In genomic region chr19:41295506-41295905, GRCh38 we compare ENCODE assay signal across 13 cellular contexts. TPM values are rescaled to one million over a fixed set of nuclear protein-coding genes. Genes with fewer than 3 reads are reported as not detected.
DNase-seq lines count a peak whose midpoint lies in the region; ATAC-seq and TF ChIP-seq lines count a peak whose summit lies in the region.
"Had no signal": no experiment of that assay in that cellular context is flagged by ENCODE, and none has a peak within 500 bp of the region (broad histone marks: within the 10 kb centered on the region; RNA-seq: fewer than 3 reads in every experiment).

No MANE protein-coding gene starts in this region.

- POLR2A ChIA-PET in T-cell (lab: Charles Lee): no interaction called here

- no peak for DNase-seq in activated CD8-positive, alpha-beta memory T cell treated with anti-CD3 and anti-CD28 coated beads, Interleukin-2, amount 10 ng/mL, durations not matched to agents 7 days and 5 days
- DNase-seq in activated CD8-positive, alpha-beta memory T cell treated with anti-CD3 and anti-CD28 coated beads, Interleukin-2, amount 50 U/mL, for 4 hours: no peak
- DNase-seq in T-cell (no peak), foreskin keratinocyte (no peak)
- DNase-seq: hypothalamus; left cardiac atrium; NCI-H226; stimulated activated CD4-positive, alpha-beta T cell treated with anti-CD3 and anti-CD28 coated beads, Interleukin-2, amount 100 ng/mL, for 48 hours had no signal

- no peaks in the 10 kb centered on the region for H3K9me3 Mint-ChIP-seq in activated CD8-positive, alpha-beta memory T cell treated with anti-CD3 and anti-CD28 coated beads, Interleukin-2, amount 10 ng/mL, durations not matched to agents 7 days and 5 days (ENCODE audit: low read depth)
- H3K9me3 Mint-ChIP-seq in T-cell: no peaks in the 10 kb centered on the region
- H3K9me3 Mint-ChIP-seq in stimulated activated memory B cell treated with anti-CD40 and anti-IgM and Interleukin-4, amounts not matched to agents 10 μg/mL and 1 μg/mL and 100 μg/mL, for 72 hours: no peaks in the 10 kb centered on the region
- H3K9me3 Mint-ChIP-seq: dendritic cell treated with granulocyte-macrophage colony-stimulating factor and Interleukin-4, amounts not matched to agents 40 ng/mL and 50 ng/mL, for 4 days had no signal

- H3K27me3 ChIP-seq in foreskin keratinocyte: no peaks in the 10 kb centered on the region

- peak overlapping the region; percentile 82 for H3K27ac Mint-ChIP-seq in activated CD8-positive, alpha-beta memory T cell treated with anti-CD3 and anti-CD28 coated beads, Interleukin-2, amount 10 ng/mL, durations not matched to agents 7 days and 5 days
- peak overlapping the region; percentile 96 to 99 for H3K27ac Mint-ChIP-seq in T-cell
- H3K27ac Mint-ChIP-seq in stimulated activated memory B cell treated with anti-CD40 and anti-IgM and Interleukin-4, amounts not matched to agents 10 μg/mL and 1 μg/mL and 100 μg/mL, for 72 hours: peak overlapping the region; percentile 94

- H3K27me3 Mint-ChIP-seq in activated CD8-positive, alpha-beta memory T cell treated with anti-CD3 and anti-CD28 coated beads, Interleukin-2, amount 10 ng/mL, durations not matched to agents 7 days and 5 days: no peaks in the 10 kb centered on the region
- H3K27me3 Mint-ChIP-seq in T-cell: no peaks in the 10 kb centered on the region
- no peaks in the 10 kb centered on the region for H3K27me3 Mint-ChIP-seq in stimulated activated memory B cell treated with anti-CD40 and anti-IgM and Interleukin-4, amounts not matched to agents 10 μg/mL and 1 μg/mL and 100 μg/mL, for 72 hours
- H3K27me3 Mint-ChIP-seq: dendritic cell treated with granulocyte-macrophage colony-stimulating factor and Interleukin-4, amounts not matched to agents 40 ng/mL and 50 ng/mL, for 4 days had no signal

- CTCF ChIA-PET in activated CD8-positive, alpha-beta memory T cell treated with anti-CD3 and anti-CD28 coated beads, Interleukin-2, amount 10 ng/mL, durations not matched to agents 7 days and 5 days (lab: Charles Lee): interaction anchor here (3.0 kb wide), 1 partner anchor 13 kb away, joined by 14 read pairs; no protein-coding TSS in a partner anchor
- CTCF ChIA-PET in T-cell (lab: Charles Lee): no interaction called here

- no peak for TF ChIP-seq CTCF in foreskin keratinocyte (conservative IDR thresholded peaks at IDR 0.05)

- H3K4me3 Mint-ChIP-seq in activated CD8-positive, alpha-beta memory T cell treated with anti-CD3 and anti-CD28 coated beads, Interleukin-2, amount 10 ng/mL, durations not matched to agents 7 days and 5 days: no peak overlapping the region
- H3K4me3 Mint-ChIP-seq in T-cell: no peak overlapping the region
- no peak overlapping the region for H3K4me3 Mint-ChIP-seq in stimulated activated memory B cell treated with anti-CD40 and anti-IgM and Interleukin-4, amounts not matched to agents 10 μg/mL and 1 μg/mL and 100 μg/mL, for 72 hours
- H3K4me3 Mint-ChIP-seq: dendritic cell treated with granulocyte-macrophage colony-stimulating factor and Interleukin-4, amounts not matched to agents 40 ng/mL and 50 ng/mL, for 4 days had no signal

- H3K4me1 Mint-ChIP-seq in activated CD8-positive, alpha-beta memory T cell treated with anti-CD3 and anti-CD28 coated beads, Interleukin-2, amount 10 ng/mL, durations not matched to agents 7 days and 5 days: peaks cover 69% of the 10 kb centered on the region
- peaks cover 62 to 66% (median 65%) of the 10 kb centered on the region in 3 donors for H3K4me1 Mint-ChIP-seq in T-cell
- peaks cover 43% of the 10 kb centered on the region for H3K4me1 Mint-ChIP-seq in stimulated activated memory B cell treated with anti-CD40 and anti-IgM and Interleukin-4, amounts not matched to agents 10 μg/mL and 1 μg/mL and 100 μg/mL, for 72 hours

- no peaks in the 10 kb centered on the region for H3K4me1 ChIP-seq in foreskin keratinocyte

- peak overlapping the region; percentile 14 for H3K27ac ChIP-seq in foreskin keratinocyte

- H3K36me3 Mint-ChIP-seq in activated CD8-positive, alpha-beta memory T cell treated with anti-CD3 and anti-CD28 coated beads, Interleukin-2, amount 10 ng/mL, durations not matched to agents 7 days and 5 days: peaks cover 83% of the 10 kb centered on the region
- H3K36me3 Mint-ChIP-seq in T-cell: peaks cover 78% of the 10 kb centered on the region
- peaks cover 76% of the 10 kb centered on the region for H3K36me3 Mint-ChIP-seq in stimulated activated memory B cell treated with anti-CD40 and anti-IgM and Interleukin-4, amounts not matched to agents 10 μg/mL and 1 μg/mL and 100 μg/mL, for 72 hours

- ATAC-seq in activated CD8-positive, alpha-beta memory T cell treated with anti-CD3 and anti-CD28 coated beads, Interleukin-2, amount 10 ng/mL, durations not matched to agents 7 days and 5 days: no peak
- ATAC-seq in T-cell (replicated peaks in 1 of 4) (no peak), foreskin keratinocyte (no peak), GM21423 (IDR thresholded peaks at IDR 0.05; ENCODE audit: unreplicated experiment) (no peak), HG03097 (IDR thresholded peaks at IDR 0.05; ENCODE audit: low FRiP score, unreplicated experiment) (no peak), GM18867 (IDR thresholded peaks at IDR 0.05; ENCODE audit: unreplicated experiment) (no peak)
- no peak for ATAC-seq in stimulated activated memory B cell treated with anti-CD40 and anti-IgM and Interleukin-4, amounts not matched to agents 10 μg/mL and 1 μg/mL and 100 μg/mL, for 72 hours
- ATAC-seq: left cardiac atrium had no signal

RNA-seq across cellular contexts. Expression of gene CCDC97, which starts 14.5 kb away (rescaled TPM):
- 10 to 100 TPM; 42.9 to 43.5 TPM for total RNA-seq in activated CD8-positive, alpha-beta memory T cell treated with anti-CD3 and anti-CD28 coated beads, Interleukin-2, amount 10 ng/mL, durations not matched to agents 7 days and 5 days
- total RNA-seq in T-cell: 10 to 100 TPM; 38.9 to 61.5 (median 55.1) TPM
- 10.5 and 11.9 TPM in 2 replicates for total RNA-seq in foreskin keratinocyte
- polyA plus RNA-seq in foreskin keratinocyte: 13.5 and 14.5 TPM in 2 replicates

RNA-seq across cellular contexts. Expression of gene HNRNPUL1, which starts 31.3 kb away (rescaled TPM):
- total RNA-seq in activated CD8-positive, alpha-beta memory T cell treated with anti-CD3 and anti-CD28 coated beads, Interleukin-2, amount 10 ng/mL, durations not matched to agents 7 days and 5 days: 100 to 1,000 TPM; 342 to 348 TPM
- total RNA-seq in T-cell (100 to 1,000 TPM; 275 to 350 (median 307) TPM), foreskin keratinocyte (129 and 140 TPM in 2 replicates)
- polyA plus RNA-seq in foreskin keratinocyte: 106 and 123 TPM in 2 replicates

RNA-seq across cellular contexts. Expression of gene TGFB1, which starts 58.2 kb away (rescaled TPM):
- 100 to 1,000 TPM; 171 to 179 TPM for total RNA-seq in activated CD8-positive, alpha-beta memory T cell treated with anti-CD3 and anti-CD28 coated beads, Interleukin-2, amount 10 ng/mL, durations not matched to agents 7 days and 5 days
- total RNA-seq in T-cell (100 to 1,000 TPM; 170 to 412 (median 206) TPM), foreskin keratinocyte (26.8 and 26.9 TPM in 2 replicates)
- 51.3 and 52.5 TPM in 2 replicates for polyA plus RNA-seq in foreskin keratinocyte
